8 cellular contexts compared by ENCODE assay signal in genomic region chr16:30394603-30395154, GRCh38. TPM values are rescaled to one million over a fixed set of nuclear protein-coding genes. Genes with fewer than 3 reads are reported as not detected.
DNase-seq lines count a peak whose midpoint lies in the region; ATAC-seq and TF ChIP-seq lines count a peak whose summit lies in the region.

No MANE protein-coding gene starts in this region.

- H3K4me3 Mint-ChIP-seq in neural progenitor cell = peak overlapping the region; percentile 86

- no peak for TF ChIP-seq CTCF in GM12875 (IDR thresholded peaks at IDR 0.05; ENCODE audit: borderline replicate concordance, insufficient read depth, low read depth, low read length)
- TF ChIP-seq CTCF in neural progenitor cell (IDR thresholded peaks at IDR 0.05) = no peak

- ATAC-seq in HG03045 (IDR thresholded peaks at IDR 0.05; ENCODE audit: unreplicated experiment) (no peak), HG02970 (IDR thresholded peaks at IDR 0.05; ENCODE audit: low FRiP score, unreplicated experiment) (no peak), GM21360 (IDR thresholded peaks at IDR 0.05; ENCODE audit: unreplicated experiment) (no peak)

- peaks cover 5% of the 10 kb centered on the region for H3K36me3 Mint-ChIP-seq in neural progenitor cell

- H3K4me3 ChIP-seq in GM12875 (ENCODE audit: low read depth, low read length) (peak overlapping the region; percentile 73), esophagus (ENCODE audit: low read depth in 1 of 2, low read length in 2 of 2) (peak overlapping the region; percentile 69), neural progenitor cell (peak overlapping the region; percentile 100)

- H3K9me3 Mint-ChIP-seq in neural progenitor cell = no peaks in the 10 kb centered on the region

- H3K27ac ChIP-seq in esophagus (ENCODE audit: low read depth in 2 of 2, low read length in 1 of 2) (peak overlapping the region; percentile 44 to 69), neural progenitor cell (peak overlapping the region; percentile 99)

- 9 to 11% methylated on average over 28 to 31 of the region's 31 CpGs for WGBS in esophagus, 2 donors

- peak overlapping the region; percentile 98 for H3K27ac Mint-ChIP-seq in neural progenitor cell

- H4K20me1 ChIP-seq in neural progenitor cell (ENCODE audit: low read depth) = peaks cover 38% of the 10 kb centered on the region

- peak overlapping the region; percentile 75 for H3K9ac ChIP-seq in neural progenitor cell

- no peaks in the 10 kb centered on the region for H3K9me3 ChIP-seq in esophagus (ENCODE audit: control insufficient read depth in 2 of 2, insufficient read depth in 1 of 2, low read depth in 1 of 2, low read length in 1 of 2)
- no peaks in the 10 kb centered on the region for H3K9me3 ChIP-seq in neural progenitor cell (ENCODE audit: low read depth)

- H3K27me3 ChIP-seq in esophagus (ENCODE audit: control insufficient read depth in 1 of 2, insufficient read depth in 2 of 2, low read length in 2 of 2) (no peaks in the 10 kb centered on the region), neural progenitor cell (no peaks in the 10 kb centered on the region)

- H2AFZ ChIP-seq in neural progenitor cell (replicated peaks) = peak overlapping the region; percentile 30

- peaks cover 42% of the 10 kb centered on the region for H3K79me2 ChIP-seq in neural progenitor cell (ENCODE audit: low read depth)

- peaks cover 42% of the 10 kb centered on the region for H3K4me1 Mint-ChIP-seq in neural progenitor cell

- DNase-seq in RKO (ENCODE audit: low spot score) (peak; percentile 65), neural progenitor cell (ENCODE audit: low spot score) (peak; percentile 87), COLO829 (ENCODE audit: low spot score) (no peak)

- peak overlapping the region; percentile 100 for H3K4me2 ChIP-seq in neural progenitor cell

- H3K36me3 ChIP-seq in esophagus (ENCODE audit: control insufficient read depth in 2 of 2, insufficient read depth in 2 of 2, low read length in 1 of 2) (peaks cover 0 to 14% of the 10 kb centered on the region in 2 donors), neural progenitor cell (no peaks in the 10 kb centered on the region)

- peaks cover 0 to 4% of the 10 kb centered on the region in 2 donors for H3K4me1 ChIP-seq in esophagus (ENCODE audit: control insufficient read depth in 2 of 2, insufficient read depth in 2 of 2, low read length in 1 of 2)
- peaks cover 32% of the 10 kb centered on the region for H3K4me1 ChIP-seq in neural progenitor cell

- H3K27me3 Mint-ChIP-seq in neural progenitor cell (ENCODE audit: insufficient read depth, low read depth) = peaks cover 13% of the 10 kb centered on the region

- peaks cover 69% of the 10 kb centered on the region for H3F3A ChIP-seq in neural progenitor cell (ENCODE audit: low read depth)

RNA-seq across cellular contexts. Expression of gene ZNF48, which starts 0.5 kb away (rescaled TPM):
- 1 to 10 TPM; 1.4 to 2.6 TPM for polyA plus RNA-seq in esophagus
- total RNA-seq in neural progenitor cell (ENCODE audit: low replicate concordance) = 39.3 and 41.8 TPM in 2 replicates

RNA-seq across cellular contexts. Expression of gene SEPTIN1, which starts 12.3 kb away (rescaled TPM):
- polyA plus RNA-seq in esophagus = 1 to 10 TPM; 3.5 to 6.8 TPM
- total RNA-seq in neural progenitor cell (ENCODE audit: low replicate concordance) = 1.1 TPM in 1 of 2 replicates, not detected in the other

RNA-seq across cellular contexts. Expression of gene ZNF771, which starts 12.7 kb away (rescaled TPM):
- polyA plus RNA-seq in esophagus = 1 to 10 TPM; 2.2 to 4.7 TPM
- 6.0 and 17.7 TPM in 2 replicates for total RNA-seq in neural progenitor cell (ENCODE audit: low replicate concordance)

RNA-seq across cellular contexts. Expression of gene MYL11, which starts 20.1 kb away (rescaled TPM):
- 1 to 10 TPM; 1.3 to 2.1 TPM for polyA plus RNA-seq in esophagus
- total RNA-seq in neural progenitor cell (ENCODE audit: low replicate concordance) = 0.68 and 4.1 TPM in 2 replicates

RNA-seq across cellular contexts. Expression of gene TBC1D10B, which starts 24.4 kb away (rescaled TPM):
- 10 to 100 TPM; 19.8 to 27.5 TPM for polyA plus RNA-seq in esophagus
- 8.2 and 23.4 TPM in 2 replicates for total RNA-seq in neural progenitor cell (ENCODE audit: low replicate concordance)
